In genomic region chr6:168383062-168383854, GRCh38 we compare ENCODE assay signal across 27 cellular contexts. TPM values are rescaled to one million over a fixed set of nuclear protein-coding genes. Genes with fewer than 3 reads are reported as not detected.
A peak's percentile ranks its signal among the peaks of the same experiment; 100 is the strongest.
DNase-seq lines count a peak whose midpoint lies in the region; ATAC-seq, FAIRE-seq and TF ChIP-seq lines count a peak whose summit lies in the region.
"Had no signal": no experiment of that assay in that cellular context is flagged by ENCODE, and none has a peak within 500 bp of the region (broad histone marks: within the 10 kb centered on the region; RNA-seq: fewer than 3 reads in every experiment).

No MANE protein-coding gene starts in this region.

- in situ Hi-C loops in HepG2 (cut with HindIII; ENCODE audit: extremely low pct_ligation_motif_present, low pct_unique_long_range_greater_than_20kb) (no loop called here), K562 (cut with MboI) (no loop called here)

- DNase-seq in HepG2 (ENCODE audit: low spot score), result no peak
- DNase-seq in right lobe of liver, result no peak
- no peak for DNase-seq in K562 (ENCODE audit: extremely low read depth in 1 of 4, low spot score in 3 of 4)
- peak; percentile 43 for DNase-seq in mesenteric fat pad (ENCODE audit: low spot score)
- DNase-seq in urothelium cell line (ENCODE audit: low spot score), result no peak
- no peak for DNase-seq in DMS 273 treated with DMSO at 0.1 percent for 48 hours (lab: John Stamatoyannopoulos, UW)
- DNase-seq in SW 1271 (lab: John Stamatoyannopoulos, UW), result no peak
- DNase-seq: CD4-positive, alpha-beta T cell; NCI-H1092; NCI-H1417 treated with DMSO at 0.1 percent for 48 hours; NCI-H187; NCI-H2081 treated with DMSO at 0.1 percent for 48 hours; NCI-H2171; NCI-H226; NCI-H510A; NCI-H69; SHP77 treated with DMSO at 0.1 percent for 48 hours; SK-N-SH had no signal

- no peak for TF ChIP-seq POLR2A in HepG2 (IDR thresholded peaks at IDR 0.05; ENCODE audit: insufficient read depth in 1 of 2, low read depth in 2 of 2, low read length in 2 of 2)
- no peak for TF ChIP-seq POLR2A in right lobe of liver (IDR thresholded peaks at IDR 0.05)
- no peak for TF ChIP-seq POLR2A in K562 (conservative IDR thresholded peaks at IDR 0.05)

- no peaks in the 10 kb centered on the region for H3K9me1 ChIP-seq in K562 (ENCODE audit: control insufficient read depth, insufficient read depth, low read length)

- ATAC-seq in HepG2 (no peak), right lobe of liver (no peak), K562 (no peak), GM19023 (IDR thresholded peaks at IDR 0.05; ENCODE audit: unreplicated experiment) (no peak)

- CTCF ChIA-PET in HepG2 (lab: Yijun Ruan, JAX; ENCODE audit: low intra/inter-chr PET ratio, low total read pairs), result no interaction called here
- CTCF ChIA-PET in K562 (lab: Yijun Ruan, JAX; ENCODE audit: low intra/inter-chr PET ratio), result no interaction called here

- H3K27ac ChIP-seq in HepG2 (ENCODE audit: extremely low read length, insufficient read depth, low read length), result no peak overlapping the region
- no peak overlapping the region for H3K27ac ChIP-seq in right lobe of liver
- no peak overlapping the region for H3K27ac ChIP-seq in K562 (ENCODE audit: extremely low read depth, low read depth, low read length)
- H3K27ac ChIP-seq: BLaER1 had no signal

- no peaks in the 10 kb centered on the region for H4K20me1 ChIP-seq in HepG2 (ENCODE audit: insufficient read depth, low read length)
- no peaks in the 10 kb centered on the region for H4K20me1 ChIP-seq in K562 (replicated peaks; ENCODE audit: control insufficient read depth, insufficient read depth, low read length)
- H4K20me1 ChIP-seq: BLaER1 had no signal

- 0 out of 2 replicates have a peak, but pooled peaks cover under 1% of the 10 kb centered on the region for H3K4me1 ChIP-seq in HepG2 (ENCODE audit: insufficient read depth, low read length)
- H3K4me1 ChIP-seq in right lobe of liver, result peaks cover 0 to under 1% (median 0%) of the 10 kb centered on the region in 4 donors
- no peaks in the 10 kb centered on the region; a peak in 1 of 5 replicates for H3K4me1 ChIP-seq in K562 (replicated peaks in 1 of 2; ENCODE audit: control insufficient read depth in 2 of 2, insufficient read depth in 2 of 2, low read length in 2 of 2)
- H3K4me1 ChIP-seq: BLaER1 had no signal

- H3K79me2 ChIP-seq in HepG2 (ENCODE audit: insufficient read depth, low read length), result no peaks in the 10 kb centered on the region
- no peaks in the 10 kb centered on the region for H3K79me2 ChIP-seq in K562 (ENCODE audit: control insufficient read depth, insufficient read depth, low read length)

- H3K9me3 ChIP-seq in HepG2 (ENCODE audit: low read length) (peaks cover 35% of the 10 kb centered on the region), right lobe of liver (no peaks in the 10 kb centered on the region), K562 (replicated peaks; ENCODE audit: control insufficient read depth, insufficient read depth, low read depth, low read length) (peaks cover 11% of the 10 kb centered on the region; the same call in 1 of the 2 replicates)
- H3K9me3 ChIP-seq: SK-N-SH had no signal

- FAIRE-seq in HepG2 (lab: Jason Lieb, UNC) (no peak), K562 (lab: Jason Lieb, UNC) (no peak), urothelium cell line (lab: Jason Lieb, UNC) (peak; percentile 98)
- FAIRE-seq: A204.1, D721Med, G401.6, H54 had no signal

- TF ChIP-seq EP300 in HepG2 (IDR thresholded peaks at IDR 0.05; ENCODE audit: low read depth in 2 of 2, low read length in 2 of 2) (no peak), HepG2 (CRISPR knock-in tag; IDR thresholded peaks at IDR 0.05; ENCODE audit: borderline replicate concordance) (no peak), K562 (IDR thresholded peaks at IDR 0.05; ENCODE audit: low read length) (no peak)

- H2AFZ ChIP-seq in HepG2 (ENCODE audit: low read length) (no peak overlapping the region), K562 (ENCODE audit: low read depth, low read length) (no peak overlapping the region)

- no TSS peak for BruUV-seq in HepG2 (replicated peaks; lab: Mats Ljungman, UMichigan)
- no TSS peak for BruUV-seq in K562 (replicated peaks; lab: Mats Ljungman, UMichigan)

- 84% methylated on average over 46 of the region's 46 CpGs for WGBS in HepG2 (ENCODE audit: low lambda C conversion rate)
- 77% methylated on average over 32 of the region's 46 CpGs for WGBS in right lobe of liver (ENCODE audit: insufficient coverage, low coverage, low lambda C conversion rate, missing lambda C conversion rate)
- 49% methylated on average over 43 of the region's 46 CpGs for WGBS in K562 (ENCODE audit: insufficient coverage, low coverage, missing lambda C conversion rate)

- H3K36me3 ChIP-seq in HepG2 (replicated peaks in 1 of 2; ENCODE audit: control insufficient read depth in 1 of 2, insufficient read depth in 2 of 2, low read length in 2 of 2) (no peaks in the 10 kb centered on the region), right lobe of liver (no peaks in the 10 kb centered on the region), K562 (ENCODE audit: control insufficient read depth, insufficient read depth, low read length) (no peaks in the 10 kb centered on the region)
- H3K36me3 ChIP-seq: BLaER1 had no signal

- H3K27me3 ChIP-seq in HepG2 (ENCODE audit: control insufficient read depth in 1 of 2, insufficient read depth in 2 of 2, low read length in 2 of 2) (peaks cover 5 to 8% of the 10 kb centered on the region in 2 experiments; a peak in 3 of 5 replicates), right lobe of liver (no peaks in the 10 kb centered on the region), K562 (ENCODE audit: control insufficient read depth in 2 of 2, insufficient read depth in 2 of 2, low read length in 2 of 2) (peaks cover 6 to 30% of the 10 kb centered on the region in 2 experiments; a peak in 3 of 5 replicates)
- H3K27me3 ChIP-seq: BLaER1 had no signal

- H3K4me2 ChIP-seq in HepG2 (ENCODE audit: low read depth, low read length), result no peak overlapping the region
- H3K4me2 ChIP-seq in K562 (ENCODE audit: insufficient read depth, low read length), result no peak overlapping the region; the same call in 1 of the 2 replicates
- H3K4me2 ChIP-seq: BLaER1, SK-N-SH had no signal

- no peak overlapping the region for H3K9ac ChIP-seq in HepG2 (ENCODE audit: insufficient read depth, low read depth, low read length)
- H3K9ac ChIP-seq in K562 (ENCODE audit: insufficient read depth in 1 of 2, low read depth in 2 of 2, low read length in 2 of 2), result no peak overlapping the region
- H3K9ac ChIP-seq: BLaER1, SK-N-SH had no signal

- POLR2A ChIA-PET in HepG2 (lab: Yijun Ruan, JAX), result no interaction called here
- POLR2A ChIA-PET in K562 (lab: Yijun Ruan, JAX), result no interaction called here

- TF ChIP-seq CTCF in HepG2 (CRISPR knock-in tag; IDR thresholded peaks at IDR 0.05) (no peak), right lobe of liver (IDR thresholded peaks at IDR 0.05) (no peak), K562 (IDR thresholded peaks at IDR 0.05 in 2 of 3, conservative IDR thresholded peaks at IDR 0.05 in 1 of 3; ENCODE audit: insufficient read depth in 2 of 3, low read depth in 1 of 3, low read length in 3 of 3) (no peak)

- TF ChIP-seq RAD21 in HepG2 (CRISPR knock-in tag; IDR thresholded peaks at IDR 0.05), result no peak
- no peak for TF ChIP-seq RAD21 in K562 (CRISPR knock-in tag; conservative IDR thresholded peaks at IDR 0.05 in 1 of 2, IDR thresholded peaks at IDR 0.05 in 1 of 2)

- intact Hi-C loops in HepG2 (cut with micrococcal nuclease; ENCODE audit: unreplicated experiment) (no loop called here), right lobe of liver (cut with DNase I) (no loop called here), K562 (cut with micrococcal nuclease) (no loop called here)

- H3K4me3 ChIP-seq in HepG2 (replicated peaks in 1 of 3; ENCODE audit: insufficient read depth in 1 of 3, low read depth in 2 of 3, low read length in 3 of 3), result no peak overlapping the region
- H3K4me3 ChIP-seq in right lobe of liver, result no peak overlapping the region
- no peak overlapping the region for H3K4me3 ChIP-seq in K562
- H3K4me3 ChIP-seq: BLaER1 had no signal

RNA-seq across cellular contexts. Expression of gene SMOC2, which starts 57.7 kb away (rescaled TPM):
- total RNA-seq in HepG2 (2016; rRNA removed; fragmentation: Illumina TruSeq; extraction: Trizol), result not detected in 2 replicates
- not detected in 2 replicates for total RNA-seq in HepG2 (2016; cell fraction: cytosol; rRNA removed; fragmentation: Illumina TruSeq; extraction: Trizol; ENCODE audit: low read depth)
- total RNA-seq in HepG2 (2016; cell fraction: insoluble cytoplasmic fraction; rRNA removed; fragmentation: Illumina TruSeq; extraction: Trizol), result not detected in 2 replicates
- not detected in 2 replicates for total RNA-seq in HepG2 (2016; cell fraction: membrane; rRNA removed; fragmentation: Illumina TruSeq; extraction: Trizol)
- total RNA-seq in HepG2 (2016; cell fraction: nucleus; rRNA removed; fragmentation: Illumina TruSeq; extraction: Trizol), result not detected in 2 replicates
- not detected in 2 replicates for polyA plus RNA-seq in HepG2 (2011; rRNA removed)
- polyA plus RNA-seq in HepG2 (2011; cell fraction: cytosol; rRNA removed), result not detected in 2 replicates
- polyA plus RNA-seq in HepG2 (2011; cell fraction: nucleus; rRNA removed), result not detected in 2 replicates
- polyA plus RNA-seq in HepG2 (2012), result not detected in 2 replicates
- polyA plus RNA-seq in HepG2 (2016; cell fraction: cytosol; fragmentation: Illumina TruSeq; extraction: Trizol; ENCODE audit: low read depth), result not detected in 2 replicates
- not detected in 2 replicates for polyA plus RNA-seq in HepG2 (2016; cell fraction: insoluble cytoplasmic fraction; fragmentation: Illumina TruSeq; extraction: Trizol; ENCODE audit: low read depth)
- not detected in 2 replicates for polyA plus RNA-seq in HepG2 (2016; cell fraction: membrane; fragmentation: Illumina TruSeq; extraction: Trizol; ENCODE audit: low read depth)
- polyA plus RNA-seq in HepG2 (2016; cell fraction: nucleus; fragmentation: Illumina TruSeq; extraction: Trizol; ENCODE audit: insufficient read depth, low read depth), result not detected in 2 replicates
- polyA minus RNA-seq in HepG2 (2011; rRNA and poly(A)+ RNA removed; ENCODE audit: low replicate concordance), result not detected in 2 replicates
- not detected in 2 replicates for polyA minus RNA-seq in HepG2 (2011; cell fraction: cytosol; rRNA and poly(A)+ RNA removed)
- polyA minus RNA-seq in HepG2 (2011; cell fraction: nucleus; rRNA and poly(A)+ RNA removed), result not detected in 2 replicates
- total RNA-seq in right lobe of liver, result 1 to 10 TPM in 3 of 6 experiments, under 1 TPM in 3; 0.42 to 3.5 (median 1.2) TPM
- total RNA-seq in K562 (2011; cell fraction: chromatin; rRNA removed; ENCODE audit: low replicate concordance), result 4.8 and 6.8 TPM in 2 replicates
- total RNA-seq in K562 (2011; cell fraction: nucleolus; rRNA removed), result 2.4 and 2.7 TPM in 2 replicates
- total RNA-seq in K562 (2011; cell fraction: nucleoplasm; rRNA removed), result 4.8 and 5.4 TPM in 2 replicates
- 0.45 and 1.0 TPM in 2 replicates for total RNA-seq in K562 (2014; rRNA removed)
- 1.1 TPM in 2 replicates for total RNA-seq in K562 (2014; rRNA removed; fragmentation: Illumina TruSeq; extraction: Trizol)
- total RNA-seq in K562 (2015; rRNA removed; fragmentation: Illumina TruSeq; extraction: Trizol), result 1.3 and 1.5 TPM in 2 replicates
- 1.2 and 1.7 TPM in 2 replicates for total RNA-seq in K562 (2021)
- 2.3 and 2.9 TPM in 2 replicates for polyA plus RNA-seq in K562 (2011; rRNA removed)
- 1.3 and 1.9 TPM in 2 replicates for polyA plus RNA-seq in K562 (2011; cell fraction: cytosol; rRNA removed)
- 8.1 and 8.5 TPM in 2 replicates for polyA plus RNA-seq in K562 (2011; cell fraction: nucleus; rRNA removed)
- 1.1 and 1.8 TPM in 2 replicates for polyA plus RNA-seq in K562 (2012)
- 1.5 and 1.6 TPM in 2 replicates for polyA plus RNA-seq in K562 (2014; fragmentation: Illumina TruSeq; extraction: Trizol)
- under 1 TPM; 0.62 to 0.84 TPM for polyA plus RNA-seq in K562 (2014; fragmentation: Nextera tagmentation; extraction: Ambion mirVana)
- 1.0 and 1.1 TPM in 2 replicates for polyA plus RNA-seq in K562 (2014; rRNA removed)
- 0.70 and 1.2 TPM in 2 replicates for polyA minus RNA-seq in K562 (2011; rRNA and poly(A)+ RNA removed)
- 0.38 and 1.0 TPM in 2 replicates for polyA minus RNA-seq in K562 (2011; cell fraction: cytosol; rRNA and poly(A)+ RNA removed)
- 1.8 and 3.6 TPM in 2 replicates for polyA minus RNA-seq in K562 (2011; cell fraction: nucleus; rRNA and poly(A)+ RNA removed)
- 46.3 TPM for total RNA-seq in mesenteric fat pad
- total RNA-seq: CD4-positive, alpha-beta T cell; HT1080 had no signal
- polyA plus RNA-seq: AG04450, IgD-negative memory B cell, SK-N-SH had no signal

Comparison
In these comparisons a context has a peak if more than half of its experiments do, and no peak if none do; other contexts are left out.
1. Of the 241 proteins assayed by ChIP-seq in both HepG2 and K562: peak only in HepG2: MNT, MTA1, UBTF, ZBTB2, ZNF280B, ZNF589 and 1 more; only in K562: MAX; in both: none; in neither: 229; mixed calls (peak in some experiments, not most) for 4.